In genomic region chr11:73461844-73462435, GRCh38 we compare ENCODE assay signal across 17 cellular contexts.
A peak's percentile ranks its signal among the peaks of the same experiment; 100 is the strongest.
DNase-seq lines count a peak whose midpoint lies in the region; ATAC-seq, FAIRE-seq and TF ChIP-seq lines count a peak whose summit lies in the region.
"Had no signal": no experiment of that assay in that cellular context is flagged by ENCODE, and none has a peak within 500 bp of the region (broad histone marks: within the 10 kb centered on the region; RNA-seq: fewer than 3 reads in every experiment).

No MANE protein-coding gene starts in this region.

- no peaks in the 10 kb centered on the region for H3K9me3 Mint-ChIP-seq in chondrocyte (ENCODE audit: low read depth)
- no peaks in the 10 kb centered on the region for H3K9me3 Mint-ChIP-seq in activated naive CD4-positive, alpha-beta T cell treated with anti-CD3 and anti-CD28 coated beads, Interleukin-2, amount 50 U/mL, for 72 hours
- H3K9me3 Mint-ChIP-seq: HFFc6 had no signal

- H3K4me3 Mint-ChIP-seq in chondrocyte (ENCODE audit: unreplicated experiment): peak overlapping the region; percentile 52
- H3K4me3 Mint-ChIP-seq: HFFc6 had no signal

- H3K4me1 Mint-ChIP-seq in chondrocyte (ENCODE audit: low read depth): peaks cover 57% of the 10 kb centered on the region

- peak overlapping the region; percentile 3 for H3K27ac ChIP-seq in skeletal muscle tissue (ENCODE audit: low read depth, low read length)
- H3K27ac ChIP-seq: suprapubic skin had no signal

- ATAC-seq in HG02571 (IDR thresholded peaks at IDR 0.05; ENCODE audit: unreplicated experiment): no peak
- no peak for ATAC-seq in activated naive CD4-positive, alpha-beta T cell treated with anti-CD3 and anti-CD28 coated beads, Interleukin-2, amount 50 U/mL, for 72 hours

- H3K9ac ChIP-seq in skeletal muscle tissue (ENCODE audit: low read depth in 1 of 3, low read length in 3 of 3): no peak overlapping the region

- no peaks in the 10 kb centered on the region for H3K36me3 ChIP-seq in skeletal muscle tissue (ENCODE audit: control insufficient read depth in 3 of 3, insufficient read depth in 3 of 3, low read length in 3 of 3)
- H3K36me3 ChIP-seq: suprapubic skin had no signal

- peaks cover 8 to 31% (median 15%) of the 10 kb centered on the region in 3 donors for H3K4me1 ChIP-seq in skeletal muscle tissue (ENCODE audit: control insufficient read depth in 3 of 3, insufficient read depth in 3 of 3, low read length in 3 of 3)

- peak; percentile 49 for FAIRE-seq in GM19239 (lab: Jason Lieb, UNC)

- TF ChIP-seq CTCF in chondrocyte (IDR thresholded peaks at IDR 0.05): no peak

- no peak overlapping the region for H3K4me3 ChIP-seq in skeletal muscle tissue (ENCODE audit: low read length in 3 of 3)
- H3K4me3 ChIP-seq: suprapubic skin had no signal

- DNase-seq in GM19239 (ENCODE audit: insufficient read length, low spot score): no peak
- DNase-seq in NOMO-1 (lab: John Stamatoyannopoulos, UW; ENCODE audit: unreplicated experiment in 2 of 2): peak; percentile 57 to 92
- DNase-seq in chondrocyte (ENCODE audit: low spot score): no peak
- no peak for DNase-seq in activated naive CD4-positive, alpha-beta T cell treated with anti-CD3 and anti-CD28 coated beads, Interleukin-2, amount 50 U/mL, for 72 hours (ENCODE audit: low spot score in 2 of 2)
- DNase-seq in DMS153 (lab: John Stamatoyannopoulos, UW): no peak
- DNase-seq in NCI-H226: no peak
- DNase-seq: amniotic stem cell; Calu3; central memory CD4-positive, alpha-beta T cell; HFFc6; NCI-H1092; NCI-H69; nucleus accumbens; stimulated activated CD4-positive, alpha-beta T cell treated with anti-CD3 and anti-CD28 coated beads, Interleukin-4, amount 100 ng/mL, for 24 hours had no signal

- H3K27me3 Mint-ChIP-seq in chondrocyte (ENCODE audit: low read depth): no peaks in the 10 kb centered on the region

- H3K36me3 Mint-ChIP-seq in chondrocyte (ENCODE audit: low read depth): peaks cover 1% of the 10 kb centered on the region
- no peaks in the 10 kb centered on the region for H3K36me3 Mint-ChIP-seq in activated naive CD4-positive, alpha-beta T cell treated with anti-CD3 and anti-CD28 coated beads, Interleukin-2, amount 50 U/mL, for 72 hours

- H3K27ac Mint-ChIP-seq in chondrocyte (ENCODE audit: unreplicated experiment): peak overlapping the region; percentile 68
- H3K27ac Mint-ChIP-seq in activated naive CD4-positive, alpha-beta T cell treated with anti-CD3 and anti-CD28 coated beads, Interleukin-2, amount 50 U/mL, for 72 hours: no peak overlapping the region
- H3K27ac Mint-ChIP-seq: HFFc6 had no signal

- H3K9me3 ChIP-seq in skeletal muscle tissue (ENCODE audit: control insufficient read depth in 3 of 3, low read length in 3 of 3): no peaks in the 10 kb centered on the region
- H3K9me3 ChIP-seq: suprapubic skin had no signal

- H3K27me3 ChIP-seq in skeletal muscle tissue (ENCODE audit: control insufficient read depth in 3 of 3, insufficient read depth in 3 of 3, low read length in 3 of 3): no peaks in the 10 kb centered on the region
- H3K27me3 ChIP-seq: suprapubic skin had no signal

Comparison
In these comparisons a context has a peak if more than half of its experiments do, and no peak if none do; other contexts are left out.
1. DNase-seq: peak in NOMO-1 (2 of 2); none in GM19239 (single experiment), chondrocyte (single experiment), activated naive CD4-positive, alpha-beta T cell treated with anti-CD3 and anti-CD28 coated beads, Interleukin-2, amount 50 U/mL, for 72 hours (0 of 2), DMS153 (single experiment) and NCI-H226 (single experiment).